ENCODE assay signal across 25 cellular contexts in genomic region chr2:96965781-96966514, GRCh38.
DNase-seq lines count a peak whose midpoint lies in the region; ATAC-seq lines count a peak whose summit lies in the region.
"Had no signal": no experiment of that assay in that cellular context is flagged by ENCODE, and none has a peak within 500 bp of the region (broad histone marks: within the 10 kb centered on the region; RNA-seq: fewer than 3 reads in every experiment).

No MANE protein-coding gene starts in this region.

- peak overlapping the region; percentile 35 for H3K4me3 Mint-ChIP-seq in activated naive CD8-positive, alpha-beta T cell
- H3K4me3 Mint-ChIP-seq in activated naive CD8-positive, alpha-beta T cell treated with anti-CD3 and anti-CD28 coated beads, Interleukin-2, amount 50 U/mL, for 24 hours, result no peak overlapping the region
- no peak overlapping the region for H3K4me3 Mint-ChIP-seq in central memory CD8-positive, alpha-beta T cell
- H3K4me3 Mint-ChIP-seq in stimulated activated effector memory CD8-positive, alpha-beta T cell treated with anti-CD3 and anti-CD28 coated beads, Interleukin-12 subunit alpha, Interleukin-12 subunit beta, amount 100 ng/mL, for 72 hours, result no peak overlapping the region
- H3K4me3 Mint-ChIP-seq: dendritic cell treated with granulocyte-macrophage colony-stimulating factor and Interleukin-4, amounts not matched to agents 40 ng/mL and 50 ng/mL, for 4 days; memory B cell; WTC11 had no signal

- no peaks in the 10 kb centered on the region for H3K27me3 Mint-ChIP-seq in activated naive CD8-positive, alpha-beta T cell
- peaks cover 4% of the 10 kb centered on the region for H3K27me3 Mint-ChIP-seq in activated naive CD8-positive, alpha-beta T cell treated with anti-CD3 and anti-CD28 coated beads, Interleukin-2, amount 50 U/mL, for 24 hours
- peaks cover 1% of the 10 kb centered on the region for H3K27me3 Mint-ChIP-seq in central memory CD8-positive, alpha-beta T cell

- H3K27ac Mint-ChIP-seq in activated naive CD8-positive, alpha-beta T cell, result peak overlapping the region; percentile 10
- no peak overlapping the region for H3K27ac Mint-ChIP-seq in activated naive CD8-positive, alpha-beta T cell treated with anti-CD3 and anti-CD28 coated beads, Interleukin-2, amount 50 U/mL, for 24 hours
- H3K27ac Mint-ChIP-seq in central memory CD8-positive, alpha-beta T cell (ENCODE audit: low read depth), result peak overlapping the region; percentile 89
- H3K27ac Mint-ChIP-seq in stimulated activated effector memory CD8-positive, alpha-beta T cell treated with anti-CD3 and anti-CD28 coated beads, Interleukin-12 subunit alpha, Interleukin-12 subunit beta, amount 100 ng/mL, for 72 hours, result peak overlapping the region; percentile 70
- H3K27ac Mint-ChIP-seq: dendritic cell treated with granulocyte-macrophage colony-stimulating factor and Interleukin-4, amounts not matched to agents 40 ng/mL and 50 ng/mL, for 4 days; memory B cell; WTC11 had no signal

- no peaks in the 10 kb centered on the region for H3K9me3 Mint-ChIP-seq in activated naive CD8-positive, alpha-beta T cell (ENCODE audit: low read depth)
- no peaks in the 10 kb centered on the region for H3K9me3 Mint-ChIP-seq in activated naive CD8-positive, alpha-beta T cell treated with anti-CD3 and anti-CD28 coated beads, Interleukin-2, amount 50 U/mL, for 24 hours
- H3K9me3 Mint-ChIP-seq in central memory CD8-positive, alpha-beta T cell, result no peaks in the 10 kb centered on the region
- no peaks in the 10 kb centered on the region for H3K9me3 Mint-ChIP-seq in stimulated activated effector memory CD8-positive, alpha-beta T cell treated with anti-CD3 and anti-CD28 coated beads, Interleukin-12 subunit alpha, Interleukin-12 subunit beta, amount 100 ng/mL, for 72 hours
- H3K9me3 Mint-ChIP-seq: dendritic cell treated with granulocyte-macrophage colony-stimulating factor and Interleukin-4, amounts not matched to agents 40 ng/mL and 50 ng/mL, for 4 days; memory B cell; WTC11 had no signal

- no peaks in the 10 kb centered on the region for H3K36me3 Mint-ChIP-seq in activated naive CD8-positive, alpha-beta T cell
- no peaks in the 10 kb centered on the region for H3K36me3 Mint-ChIP-seq in activated naive CD8-positive, alpha-beta T cell treated with anti-CD3 and anti-CD28 coated beads, Interleukin-2, amount 50 U/mL, for 24 hours (ENCODE audit: low read depth)
- H3K36me3 Mint-ChIP-seq in central memory CD8-positive, alpha-beta T cell (ENCODE audit: insufficient read depth), result peaks cover 6% of the 10 kb centered on the region
- H3K36me3 Mint-ChIP-seq in stimulated activated effector memory CD8-positive, alpha-beta T cell treated with anti-CD3 and anti-CD28 coated beads, Interleukin-12 subunit alpha, Interleukin-12 subunit beta, amount 100 ng/mL, for 72 hours, result no peaks in the 10 kb centered on the region
- H3K36me3 Mint-ChIP-seq: memory B cell, WTC11 had no signal

- DNase-seq in NCI-H748 (lab: John Stamatoyannopoulos, UW; ENCODE audit: unreplicated experiment) (peak; percentile 8), NCI-H748 treated with DMSO at 0.1 percent for 48 hours (lab: John Stamatoyannopoulos, UW) (no peak), SHP77 treated with DMSO at 0.1 percent for 48 hours (lab: John Stamatoyannopoulos, UW) (no peak)
- no peak for DNase-seq in activated naive CD8-positive, alpha-beta T cell treated with anti-CD3 and anti-CD28 coated beads, Interleukin-2, amount 50 U/mL, for 24 hours
- DNase-seq in central memory CD8-positive, alpha-beta T cell (ENCODE audit: low spot score in 2 of 2), result no peak
- no peak for DNase-seq in stimulated activated effector memory CD8-positive, alpha-beta T cell treated with anti-CD3 and anti-CD28 coated beads, Interleukin-12 subunit alpha, Interleukin-12 subunit beta, amount 100 ng/mL, for 72 hours (ENCODE audit: low spot score in 2 of 2)
- DNase-seq: activated effector memory CD4-positive, alpha-beta T cell treated with anti-CD3 and anti-CD28 coated beads, Interleukin-2, amount 50 U/mL, for 16 hours; body of pancreas; foreskin fibroblast; islet precursor cell; Karpas-422; left lung; NCI-H2029 treated with DMSO at 0.1 percent for 48 hours; NCI-H524 treated with DMSO at 0.1 percent for 48 hours; Peyer's patch; SIG-M5; small intestine; stimulated activated CD4-positive, alpha-beta T cell treated with anti-CD3 and anti-CD28 coated beads, Interleukin-1b, Interleukin-23, amount 100 ng/mL, for 48 hours; stimulated activated naive CD8-positive, alpha-beta T cell treated with anti-CD3 and anti-CD28 coated beads, Interleukin-15, Interleukin-2, amounts not matched to agents 100 U/mL and 50 U/mL, for 24 hours; upper lobe of right lung had no signal

- ATAC-seq in activated naive CD8-positive, alpha-beta T cell treated with anti-CD3 and anti-CD28 coated beads, Interleukin-2, amount 50 U/mL, for 24 hours, result no peak
- no peak for ATAC-seq in central memory CD8-positive, alpha-beta T cell (replicated peaks; ENCODE audit: extremely low read depth, poor library complexity, severe bottlenecking)
- ATAC-seq in stimulated activated effector memory CD8-positive, alpha-beta T cell treated with anti-CD3 and anti-CD28 coated beads, Interleukin-12 subunit alpha, Interleukin-12 subunit beta, amount 100 ng/mL, for 72 hours, result no peak
- no peak for ATAC-seq in GM21447 (IDR thresholded peaks at IDR 0.05; ENCODE audit: unreplicated experiment)
- ATAC-seq: body of pancreas; left lung; stimulated activated naive CD8-positive, alpha-beta T cell treated with anti-CD3 and anti-CD28 coated beads, Interleukin-15, Interleukin-2, amounts not matched to agents 100 U/mL and 50 U/mL, for 24 hours; upper lobe of right lung; WTC11 had no signal

- peaks cover 80% of the 10 kb centered on the region for H3K4me1 Mint-ChIP-seq in activated naive CD8-positive, alpha-beta T cell (ENCODE audit: low read depth)
- H3K4me1 Mint-ChIP-seq in activated naive CD8-positive, alpha-beta T cell treated with anti-CD3 and anti-CD28 coated beads, Interleukin-2, amount 50 U/mL, for 24 hours, result peaks cover 54% of the 10 kb centered on the region
- peaks cover 67% of the 10 kb centered on the region for H3K4me1 Mint-ChIP-seq in central memory CD8-positive, alpha-beta T cell
- peaks cover 53% of the 10 kb centered on the region for H3K4me1 Mint-ChIP-seq in stimulated activated effector memory CD8-positive, alpha-beta T cell treated with anti-CD3 and anti-CD28 coated beads, Interleukin-12 subunit alpha, Interleukin-12 subunit beta, amount 100 ng/mL, for 72 hours
- H3K4me1 Mint-ChIP-seq: memory B cell, WTC11 had no signal
